In genomic region chr7:20351901-20352300, GRCh38 we compare ENCODE assay signal across 15 cellular contexts. TPM values are rescaled to one million over a fixed set of nuclear protein-coding genes. Genes with fewer than 3 reads are reported as not detected.
A peak's percentile ranks its signal among the peaks of the same experiment; 100 is the strongest.
DNase-seq lines count a peak whose midpoint lies in the region; ATAC-seq and TF ChIP-seq lines count a peak whose summit lies in the region.
"Had no signal": no experiment of that assay in that cellular context is flagged by ENCODE, and none has a peak within 500 bp of the region (broad histone marks: within the 10 kb centered on the region; RNA-seq: fewer than 3 reads in every experiment).

No MANE protein-coding gene starts in this region.

- TF ChIP-seq POLR2A in prostate gland (IDR thresholded peaks at IDR 0.05) (no peak), stomach (IDR thresholded peaks at IDR 0.05) (no peak)

- ATAC-seq in Panc1 (0 out of 2 replicates have a peak, but pooled peaks have one; percentile 20), HG02870 (IDR thresholded peaks at IDR 0.05; ENCODE audit: unreplicated experiment) (no peak)
- ATAC-seq: HepG2 had no signal

- H3K27me3 ChIP-seq in Panc1 (ENCODE audit: control insufficient read depth, insufficient read depth, low read length): no peaks in the 10 kb centered on the region
- H3K27me3 ChIP-seq in prostate gland (replicated peaks; ENCODE audit: insufficient read depth): no peaks in the 10 kb centered on the region
- H3K27me3 ChIP-seq in stomach: no peaks in the 10 kb centered on the region
- H3K27me3 ChIP-seq: BE2C, brain microvascular endothelial cell had no signal

- no peaks in the 10 kb centered on the region for H3K36me3 ChIP-seq in Panc1 (ENCODE audit: control insufficient read depth, insufficient read depth, low read length)
- H3K36me3 ChIP-seq in prostate gland: no peaks in the 10 kb centered on the region
- H3K36me3 ChIP-seq in stomach: no peaks in the 10 kb centered on the region
- H3K36me3 ChIP-seq: BE2C, brain microvascular endothelial cell, left ventricle myocardium inferior had no signal

- no peak for TF ChIP-seq CTCF in Panc1 (IDR thresholded peaks at IDR 0.05)
- TF ChIP-seq CTCF in prostate gland (IDR thresholded peaks at IDR 0.05): no peak
- TF ChIP-seq CTCF in stomach (IDR thresholded peaks at IDR 0.05): no peak

- 8% methylated on average over 1 of the region's 1 CpG for WGBS in prostate gland
- WGBS in stomach, 5 donors: 48 to 71% (median 52%) methylated on average over 1 of the region's 1 CpG

- CTCF ChIA-PET in Panc1 (lab: Charles Lee): no interaction called here

- DNase-seq in EH (ENCODE audit: low read depth) (peak; percentile 27), Panc1 (ENCODE audit: low read depth, low spot score) (no peak), dermis microvascular lymphatic vessel endothelial cell (ENCODE audit: low read depth in 2 of 2) (peak; percentile 69 to 85), prostate gland (ENCODE audit: low spot score) (no peak), stomach (no peak), NOMO-1 (lab: John Stamatoyannopoulos, UW; ENCODE audit: unreplicated experiment in 2 of 2) (no peak), DMS 273 (lab: John Stamatoyannopoulos, UW; ENCODE audit: unreplicated experiment) (no peak)
- DNase-seq: activated T-cell treated with anti-CD3 and anti-CD28 coated beads, Interleukin-2, amount 50 U/mL, for 24 hours; BE2C; brain microvascular endothelial cell; GDM1; left ventricle myocardium inferior; NCI-H2107 had no signal

- TF ChIP-seq EP300 in stomach (IDR thresholded peaks at IDR 0.05): no peak

- POLR2A ChIA-PET in Panc1 (lab: Charles Lee): no interaction called here

- H3K27ac ChIP-seq in Panc1 (ENCODE audit: low read length) (peak overlapping the region; percentile 30), prostate gland (peak overlapping the region; percentile 64 to 74), stomach (no peak overlapping the region)
- H3K27ac ChIP-seq: brain microvascular endothelial cell, left ventricle myocardium inferior had no signal

- H3K4me1 ChIP-seq in Panc1 (ENCODE audit: control insufficient read depth, insufficient read depth, low read length): peaks cover 21% of the 10 kb centered on the region
- peaks cover 3% of the 10 kb centered on the region for H3K4me1 ChIP-seq in prostate gland (replicated peaks)
- peaks cover 0 to 32% (median 22%) of the 10 kb centered on the region in 4 donors for H3K4me1 ChIP-seq in stomach
- H3K4me1 ChIP-seq: BE2C, left ventricle myocardium inferior had no signal

- H3K4me3 ChIP-seq in Panc1 (ENCODE audit: low read depth in 2 of 2, low read length in 2 of 2) (peak overlapping the region in 1 of 2 experiments; percentile 15; a peak in 1 of 4 replicates), prostate gland (no peak overlapping the region), stomach (no peak overlapping the region)
- H3K4me3 ChIP-seq: left ventricle myocardium inferior had no signal

- in situ Hi-C loops in Panc1 (cut with HindIII; ENCODE audit: low pct_unique_long_range_greater_than_20kb, low sequenced_read_pairs): no loop called here

- no peaks in the 10 kb centered on the region for H3K9me3 ChIP-seq in Panc1 (ENCODE audit: control insufficient read depth, insufficient read depth, low read depth, low read length)
- no peaks in the 10 kb centered on the region for H3K9me3 ChIP-seq in prostate gland
- H3K9me3 ChIP-seq in stomach: no peaks in the 10 kb centered on the region
- H3K9me3 ChIP-seq: BE2C, left ventricle myocardium inferior had no signal

- intact Hi-C loops in Panc1 (cut with micrococcal nuclease; ENCODE audit: unreplicated experiment) (no loop called here), prostate gland (cut with DNase I) (no loop called here), stomach (cut with DNase I; ENCODE audit: low total_unique reads) (no loop called here)

- BruUV-seq in Panc1 (replicated peaks; lab: Mats Ljungman, UMichigan): no TSS peak

RNA-seq across cellular contexts. Expression of gene ITGB8, which starts 21.2 kb away (rescaled TPM):
- total RNA-seq in Panc1 (2021; ENCODE audit: unreplicated experiment): 4.9 TPM
- 0.63 TPM for polyA plus RNA-seq in Panc1 (2012; ENCODE audit: insufficient read length)
- 2.2 and 5.1 TPM in 2 replicates for total RNA-seq in dermis microvascular lymphatic vessel endothelial cell
- total RNA-seq in prostate gland: 10 to 100 TPM; 50.3 to 99.5 TPM
- total RNA-seq in stomach: 10 to 100 TPM in 3 of 5 donors, 1 to 10 TPM in 2; 5.4 to 31.9 (median 24.6) TPM
- polyA plus RNA-seq in stomach: 1 to 10 TPM; 1.1 to 2.5 (median 1.9) TPM
- total RNA-seq: HepG2 had no signal

Comparison
In these comparisons a context has a peak if more than half of its experiments do, and no peak if none do; other contexts are left out.
1. DNase-seq: peak in EH (single experiment) and dermis microvascular lymphatic vessel endothelial cell (2 of 2); none in Panc1 (single experiment), prostate gland (single experiment), stomach (single experiment), NOMO-1 (0 of 2) and DMS 273 (single experiment).
2. H3K27ac ChIP-seq: peak in Panc1 (single experiment) and prostate gland (2 of 2); none in stomach (0 of 5).